12 cellular contexts compared by ENCODE assay signal in the genomic region with DNA sequence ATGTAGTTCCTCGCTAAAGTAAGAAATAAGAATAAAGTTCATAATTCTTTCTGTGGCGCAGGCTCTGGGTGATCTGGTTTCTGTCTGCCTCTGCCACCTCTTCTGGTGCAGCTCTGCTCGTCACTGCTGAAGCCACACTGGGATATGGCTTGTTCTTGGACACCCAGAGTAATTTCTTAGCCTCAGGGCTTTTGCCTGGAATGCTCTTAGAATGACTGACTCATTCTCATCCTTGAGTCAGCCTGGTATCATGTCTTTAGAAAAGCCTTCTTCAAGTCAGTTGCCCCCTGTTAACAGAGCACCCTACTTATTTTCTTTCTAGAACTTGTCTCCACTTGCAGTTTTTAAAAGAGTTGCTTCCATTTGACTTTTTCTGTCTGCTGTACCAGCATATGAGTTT. TPM values are rescaled to one million over a fixed set of nuclear protein-coding genes. Genes with fewer than 3 reads are reported as not detected.
DNase-seq lines count a peak whose midpoint lies in the region; ATAC-seq lines count a peak whose summit lies in the region.
"Had no signal": no experiment of that assay in that cellular context is flagged by ENCODE, and none has a peak within 500 bp of the region (broad histone marks: within the 10 kb centered on the region; RNA-seq: fewer than 3 reads in every experiment).

No MANE protein-coding gene starts in this region.

- no peaks in the 10 kb centered on the region for H3K9me3 Mint-ChIP-seq in naive thymus-derived CD4-positive, alpha-beta T cell

- peaks cover 36 to 71% (median 62%) of the 10 kb centered on the region in 7 donors for H3K4me1 Mint-ChIP-seq in naive thymus-derived CD4-positive, alpha-beta T cell

- H3K27me3 Mint-ChIP-seq in naive thymus-derived CD4-positive, alpha-beta T cell, result peaks cover 0 to 4% (median 0%) of the 10 kb centered on the region in 5 donors

- H3K27me3 ChIP-seq in naive thymus-derived CD4-positive, alpha-beta T cell (ENCODE audit: control insufficient read depth in 2 of 2, insufficient read depth in 2 of 2, low read length in 2 of 2), result no peaks in the 10 kb centered on the region
- H3K27me3 ChIP-seq: esophagus muscularis mucosa had no signal

- H3K36me3 ChIP-seq in naive thymus-derived CD4-positive, alpha-beta T cell (ENCODE audit: control insufficient read depth in 2 of 3, insufficient read depth in 3 of 3, low read length in 3 of 3), result peaks cover 20 to 59% (median 26%) of the 10 kb centered on the region in 3 experiments

- H3K9me3 ChIP-seq in naive thymus-derived CD4-positive, alpha-beta T cell (ENCODE audit: control insufficient read depth in 2 of 3, low read length in 3 of 3), result no peaks in the 10 kb centered on the region
- H3K9me3 ChIP-seq: esophagus muscularis mucosa had no signal

- ATAC-seq in naive thymus-derived CD4-positive, alpha-beta T cell, result no peak
- ATAC-seq in HG02852 (IDR thresholded peaks at IDR 0.05; ENCODE audit: unreplicated experiment), result no peak
- no peak for ATAC-seq in HG03469 (IDR thresholded peaks at IDR 0.05; ENCODE audit: unreplicated experiment)
- ATAC-seq in HG03175 (IDR thresholded peaks at IDR 0.05; ENCODE audit: unreplicated experiment), result no peak

- H3K4me1 ChIP-seq in naive thymus-derived CD4-positive, alpha-beta T cell (ENCODE audit: control insufficient read depth in 2 of 2, insufficient read depth in 2 of 2, low read length in 2 of 2), result peaks cover 21 to 26% of the 10 kb centered on the region in 2 donors

- CTCF ChIA-PET in naive thymus-derived CD4-positive, alpha-beta T cell (lab: Charles Lee), result no interaction called here

- POLR2A ChIA-PET in naive thymus-derived CD4-positive, alpha-beta T cell (lab: Charles Lee), result no interaction called here

- peaks cover 9 to 48% (median 36%) of the 10 kb centered on the region in 5 donors for H3K36me3 Mint-ChIP-seq in naive thymus-derived CD4-positive, alpha-beta T cell

- H3K4me3 Mint-ChIP-seq in naive thymus-derived CD4-positive, alpha-beta T cell, result peak overlapping the region; percentile 94 to 99 (median 98)

- DNase-seq in COLO829 (ENCODE audit: low spot score) (peak; percentile 73), LHCN-M2 (ENCODE audit: low read depth) (peak; percentile 23), amniotic stem cell (lab: John Stamatoyannopoulos, UW) (peak; percentile 92), activated gamma-delta T cell (lab: John Stamatoyannopoulos, UW) (no peak)
- DNase-seq in naive thymus-derived CD4-positive, alpha-beta T cell, result no peak
- DNase-seq: activated effector memory CD4-positive, alpha-beta T cell treated with Interleukin-2 at 50 U/mL for 16 hours; NCI-H1417 treated with DMSO at 0.1 percent for 48 hours had no signal

- H3K27ac ChIP-seq in naive thymus-derived CD4-positive, alpha-beta T cell (ENCODE audit: low read depth, low read length), result peak overlapping the region; percentile 90
- H3K27ac ChIP-seq: esophagus muscularis mucosa, SK-N-MC had no signal

- peak overlapping the region; percentile 6 to 99 (median 92) for H3K27ac Mint-ChIP-seq in naive thymus-derived CD4-positive, alpha-beta T cell

- intact Hi-C loops in naive thymus-derived CD4-positive, alpha-beta T cell (cut with micrococcal nuclease), result loop anchor here (5.0 kb wide), 2 partner anchors 379 to 464 kb away; partner anchors contain the start of gene ZNF3 (in 1 of the 2)

- no peak overlapping the region for H3K4me3 ChIP-seq in naive thymus-derived CD4-positive, alpha-beta T cell (ENCODE audit: low read length)
- H3K4me3 ChIP-seq: esophagus muscularis mucosa, SK-N-MC had no signal

RNA-seq across cellular contexts. Expression of gene ZSCAN25, which starts 2.0 kb away (rescaled TPM):
- total RNA-seq in LHCN-M2 (2014; rRNA removed), result 8.8 and 11.3 TPM in 2 replicates
- 4.9 TPM for polyA plus RNA-seq in LHCN-M2 (2012)
- 10 to 100 TPM; 33.9 to 51.6 (median 43.8) TPM for total RNA-seq in naive thymus-derived CD4-positive, alpha-beta T cell
- 10 to 100 TPM; 15.5 to 20.6 TPM for polyA plus RNA-seq in naive thymus-derived CD4-positive, alpha-beta T cell

RNA-seq across cellular contexts. Expression of gene TMEM225B, which starts 20.7 kb away (rescaled TPM):
- total RNA-seq in LHCN-M2 (2014; rRNA removed), result not detected in 2 replicates
- polyA plus RNA-seq in LHCN-M2 (2012), result 1.3 TPM
- 1 to 10 TPM in 1 of 5 experiments, under 1 TPM in 3, not detected in 1; 0.80 to 1.9 (median 0.90) TPM for total RNA-seq in naive thymus-derived CD4-positive, alpha-beta T cell
- 1 to 10 TPM in 1 of 2 donors, under 1 TPM in 1; 0.44 to 2.5 TPM for polyA plus RNA-seq in naive thymus-derived CD4-positive, alpha-beta T cell

Comparison
In these comparisons a context has a peak if more than half of its experiments do, and no peak if none do; other contexts are left out.
1. DNase-seq: peak in COLO829 (single experiment), LHCN-M2 (single experiment) and amniotic stem cell (single experiment); none in naive thymus-derived CD4-positive, alpha-beta T cell (0 of 9) and activated gamma-delta T cell (single experiment).